In the genomic region with DNA sequence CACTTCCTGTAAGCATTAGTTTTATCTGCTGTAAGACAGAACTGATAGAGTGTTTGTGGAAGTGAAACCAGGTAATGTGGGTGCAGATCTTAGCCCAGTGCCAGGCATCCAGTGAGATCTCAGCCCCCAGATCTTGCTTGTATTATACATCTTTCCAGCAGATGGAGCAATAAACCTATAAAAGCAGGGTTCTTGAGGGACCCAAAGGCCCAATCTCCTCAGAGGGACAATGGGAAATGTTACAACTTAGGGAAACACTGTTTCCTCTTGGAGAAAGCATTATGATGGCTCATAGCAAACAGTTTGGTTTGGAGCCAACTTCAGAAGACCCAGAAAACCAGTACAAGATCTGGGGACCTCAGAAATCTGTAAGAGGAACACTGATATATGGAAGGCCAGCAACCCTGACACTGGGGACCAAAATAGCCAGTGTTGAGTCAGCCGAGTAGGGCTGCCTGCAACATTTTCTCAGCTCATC, we compare ENCODE assay signal across 8 cellular contexts.
A peak's percentile ranks its signal among the peaks of the same experiment; 100 is the strongest.
DNase-seq lines count a peak whose midpoint lies in the region; ATAC-seq and TF ChIP-seq lines count a peak whose summit lies in the region.

No MANE protein-coding gene starts in this region.

- no peak overlapping the region for H3K4me3 ChIP-seq in WI38 (ENCODE audit: low read depth, low read length)

- DNase-seq in C1 segment of cervical spinal cord (lab: John Stamatoyannopoulos, UW) (peak in 8 of 14 donors; percentile 9 to 42 (median 22)), NCI-H2029 treated with DMSO at 0.1 percent for 48 hours (lab: John Stamatoyannopoulos, UW) (peak; percentile 38), left cardiac atrium (no peak), sciatic nerve (ENCODE audit: low spot score) (no peak), ureter (ENCODE audit: low spot score) (no peak)

- intact Hi-C loops in left cardiac atrium (cut with DNase I) (loop anchor here (1.0 to 10.0 kb wide), 8 partner anchors 54 to 883 kb away; no protein-coding TSS in a partner anchor), sciatic nerve (cut with DNase I) (no loop called here)

- peak; percentile 50; the same call in 1 of the 2 replicates for TF ChIP-seq CTCF in WI38 (IDR thresholded peaks at IDR 0.05; ENCODE audit: low read depth, low read length)

- peak; percentile 100 for ATAC-seq in GM18909 (IDR thresholded peaks at IDR 0.05; ENCODE audit: poor library complexity, unreplicated experiment)
- ATAC-seq in HG03039 (IDR thresholded peaks at IDR 0.05; ENCODE audit: unreplicated experiment): peak; percentile 100
- ATAC-seq in left cardiac atrium: peak; percentile 88 to 90
- peak; percentile 79 for ATAC-seq in sciatic nerve

Comparison
In these comparisons a context has a peak if more than half of its experiments do, and no peak if none do; other contexts are left out.
1. DNase-seq: peak in C1 segment of cervical spinal cord (8 of 14) and NCI-H2029 treated with DMSO at 0.1 percent for 48 hours (single experiment); none in left cardiac atrium (single experiment), sciatic nerve (single experiment) and ureter (single experiment).
2. Peak in every context shown above with its lines, with median percentiles within 50 percentile points of each other: ATAC-seq.